In genomic region chr2:213152065-213152794, GRCh38 we compare ENCODE assay signal across 8 cellular contexts. TPM values are rescaled to one million over a fixed set of nuclear protein-coding genes. Genes with fewer than 3 reads are reported as not detected.
DNase-seq lines count a peak whose midpoint lies in the region; ATAC-seq lines count a peak whose summit lies in the region.

No MANE protein-coding gene starts in this region.

- peak overlapping the region; percentile 98 for H3K14ac ChIP-seq in trophoblast cell (ENCODE audit: low read length)

- no peak overlapping the region for H3K23ac ChIP-seq in trophoblast cell (ENCODE audit: low read length)

- peak overlapping the region; percentile 96 for H2BK120ac ChIP-seq in trophoblast cell (ENCODE audit: insufficient read depth, low read length, poor library complexity)

- peak overlapping the region; percentile 85 for H3K18ac ChIP-seq in trophoblast cell (ENCODE audit: low read length)

- H3K9me3 ChIP-seq in trophoblast cell (ENCODE audit: insufficient read depth, low read depth, low read length): no peaks in the 10 kb centered on the region

- no CpG with 5 or more reads among the region's 39 CpGs for WGBS in trophoblast cell (ENCODE audit: extremely low coverage, insufficient coverage, insufficient read length)

- H3K4me3 ChIP-seq in trophoblast cell (ENCODE audit: low read depth, low read length): peak overlapping the region; percentile 93

- peak overlapping the region; percentile 77 for H3K4me2 ChIP-seq in trophoblast cell (ENCODE audit: low read length)

- H4K12ac ChIP-seq in trophoblast cell (ENCODE audit: low read depth, low read length): peak overlapping the region; percentile 95

- H4K91ac ChIP-seq in trophoblast cell (ENCODE audit: low read depth, low read length): peak overlapping the region; percentile 96

- intact Hi-C loops in left cardiac atrium (cut with DNase I): loop anchor here in 1 of 2 donors (5.0 kb wide), 1 partner anchor 375 kb away; no protein-coding TSS in a partner anchor

- no peaks in the 10 kb centered on the region for H3K36me3 ChIP-seq in trophoblast cell (ENCODE audit: control insufficient read depth in 1 of 2, insufficient read depth in 2 of 2, low read length in 2 of 2)

- peaks cover 2% of the 10 kb centered on the region for H3K79me2 ChIP-seq in trophoblast cell (ENCODE audit: control insufficient read depth, insufficient read depth, low read length, poor library complexity)

- H3K27ac ChIP-seq in trophoblast cell (ENCODE audit: low read depth, low read length): peak overlapping the region; percentile 97

- peak in 11 of 14 donors; percentile 57 to 86 (median 76) for DNase-seq in C1 segment of cervical spinal cord (lab: John Stamatoyannopoulos, UW)
- peak; percentile 45 for DNase-seq in NCI-H526 treated with DMSO at 0.1 percent for 48 hours (lab: John Stamatoyannopoulos, UW)
- peak in 47 of 56 donors; percentile 8 to 80 (median 59) for DNase-seq in amygdala (lab: John Stamatoyannopoulos, UW)
- DNase-seq in left cardiac atrium: peak; percentile 76
- peak; percentile 76 to 83 for DNase-seq in trophoblast cell
- no peak for DNase-seq in GDM1 (lab: John Stamatoyannopoulos, UW)

- H2AK5ac ChIP-seq in trophoblast cell (ENCODE audit: low read length): no peak overlapping the region

- ATAC-seq in GM18858 (IDR thresholded peaks at IDR 0.05; ENCODE audit: unreplicated experiment): peak; percentile 1
- ATAC-seq in HG03045 (IDR thresholded peaks at IDR 0.05; ENCODE audit: unreplicated experiment): peak; percentile 32
- ATAC-seq in left cardiac atrium: peak; percentile 87 to 91

- no peaks in the 10 kb centered on the region for H3K4me1 ChIP-seq in trophoblast cell (ENCODE audit: control insufficient read depth in 1 of 2, insufficient read depth in 2 of 2, low read length in 2 of 2)

- peak overlapping the region; percentile 98 for H2AFZ ChIP-seq in trophoblast cell (ENCODE audit: insufficient read depth, low read length, poor library complexity)

- peak overlapping the region; percentile 89 for H2BK5ac ChIP-seq in trophoblast cell (ENCODE audit: low read depth, low read length, poor library complexity)

- peaks cover 13% of the 10 kb centered on the region for H3K79me1 ChIP-seq in trophoblast cell (ENCODE audit: low read length)

- H4K8ac ChIP-seq in trophoblast cell (ENCODE audit: low read depth, low read length): peak overlapping the region; percentile 95

- H2BK12ac ChIP-seq in trophoblast cell (ENCODE audit: low read length): peak overlapping the region; percentile 65

- H3K9ac ChIP-seq in trophoblast cell (ENCODE audit: low read length): peak overlapping the region; percentile 83

- H3K4ac ChIP-seq in trophoblast cell (ENCODE audit: low read depth, low read length): peak overlapping the region; percentile 70

- no peaks in the 10 kb centered on the region for H3K27me3 ChIP-seq in trophoblast cell (ENCODE audit: insufficient read depth, low read length)

RNA-seq across cellular contexts. Expression of gene IKZF2, which starts 0.8 kb away (rescaled TPM):
- total RNA-seq in left cardiac atrium: 1 to 10 TPM; 3.8 to 6.3 TPM
- 2.0 and 2.6 TPM in 2 replicates for polyA plus RNA-seq in trophoblast cell (2013)

Comparison
In these comparisons a context has a peak if more than half of its experiments do, and no peak if none do; other contexts are left out.
1. ATAC-seq: peak in every context shown above with its lines; median percentile 89 in left cardiac atrium; 32 in HG03045; 1 in GM18858.